Comparison of ENCODE assay signal across 8 cellular contexts in genomic region chr7:26664735-26665420, GRCh38.
DNase-seq lines count a peak whose midpoint lies in the region; ATAC-seq and TF ChIP-seq lines count a peak whose summit lies in the region.

No MANE protein-coding gene starts in this region.

- no peak for TF ChIP-seq RAD21 in Ishikawa (IDR thresholded peaks at IDR 0.05; ENCODE audit: low read depth)

- ATAC-seq in naive thymus-derived CD4-positive, alpha-beta T cell: peak; percentile 81
- ATAC-seq in HG02938 (IDR thresholded peaks at IDR 0.05; ENCODE audit: unreplicated experiment): no peak
- ATAC-seq in GM19324 (IDR thresholded peaks at IDR 0.05; ENCODE audit: low FRiP score, unreplicated experiment): no peak

- H3K27ac Mint-ChIP-seq in naive thymus-derived CD4-positive, alpha-beta T cell: peak overlapping the region in 8 of 9 donors; percentile 6 to 71 (median 8)

- peak overlapping the region; percentile 30 to 84 (median 76) for H3K4me3 Mint-ChIP-seq in naive thymus-derived CD4-positive, alpha-beta T cell

- POLR2A ChIA-PET in naive thymus-derived CD4-positive, alpha-beta T cell (lab: Charles Lee): interaction anchor here (0.5 to 1.3 kb wide), 2 partner anchors 11 to 217 kb away, joined by 3 to 5 read pairs; no protein-coding TSS in a partner anchor

- peaks cover 0 to 23% (median 17%) of the 10 kb centered on the region in 7 donors for H3K4me1 Mint-ChIP-seq in naive thymus-derived CD4-positive, alpha-beta T cell

- H3K4me1 ChIP-seq in naive thymus-derived CD4-positive, alpha-beta T cell (ENCODE audit: control insufficient read depth in 2 of 2, insufficient read depth in 2 of 2, low read length in 2 of 2): peaks cover 0 to 4% of the 10 kb centered on the region in 2 donors

- no peaks in the 10 kb centered on the region for H3K27me3 ChIP-seq in naive thymus-derived CD4-positive, alpha-beta T cell (ENCODE audit: control insufficient read depth in 2 of 2, insufficient read depth in 2 of 2, low read length in 2 of 2)

- H3K4me3 ChIP-seq in naive thymus-derived CD4-positive, alpha-beta T cell (ENCODE audit: low read length): peak overlapping the region; percentile 53

- DNase-seq in Daoy (ENCODE audit: low read depth): peak; percentile 73
- peak; percentile 13 for DNase-seq in activated naive CD4-positive, alpha-beta T cell treated with anti-CD3 and anti-CD28 coated beads, Interleukin-2, amount 50 U/mL, for 16 hours
- DNase-seq in naive thymus-derived CD4-positive, alpha-beta T cell: peak in 7 of 9 donors; percentile 30 to 64 (median 55)
- DNase-seq in NCI-H2171 (lab: John Stamatoyannopoulos, UW): no peak
- DNase-seq in SIG-M5 treated with dmso at 0.1 percent for 504 hours (lab: John Stamatoyannopoulos, UW; ENCODE audit: unreplicated experiment): no peak

- H3K27ac ChIP-seq in naive thymus-derived CD4-positive, alpha-beta T cell (ENCODE audit: low read depth, low read length): no peak overlapping the region

- intact Hi-C loops in naive thymus-derived CD4-positive, alpha-beta T cell (cut with micrococcal nuclease): loop anchor here (5.0 kb wide), 7 partner anchors 163 to 713 kb away; partner anchors contain the start of genes SNX10 (in 2 of the 2), CBX3 (in 1 of the 2) and HNRNPA2B1 (in 1 of the 2)

- no peak for TF ChIP-seq EP300 in Ishikawa (IDR thresholded peaks at IDR 0.05; ENCODE audit: borderline replicate concordance)

- H3K27me3 Mint-ChIP-seq in naive thymus-derived CD4-positive, alpha-beta T cell: peaks cover 0 to 61% (median 0%) of the 10 kb centered on the region in 5 donors

- CTCF ChIA-PET in naive thymus-derived CD4-positive, alpha-beta T cell (lab: Charles Lee): interaction anchor here (0.7 to 4.5 kb wide), 10 partner anchors 15 to 772 kb away, joined by 3 to 17 read pairs (median 6); no protein-coding TSS in a partner anchor

- H3K36me3 Mint-ChIP-seq in naive thymus-derived CD4-positive, alpha-beta T cell: no peaks in the 10 kb centered on the region

- H3K9me3 ChIP-seq in naive thymus-derived CD4-positive, alpha-beta T cell (ENCODE audit: control insufficient read depth in 2 of 3, low read length in 3 of 3): no peaks in the 10 kb centered on the region

- no peaks in the 10 kb centered on the region for H3K9me3 Mint-ChIP-seq in naive thymus-derived CD4-positive, alpha-beta T cell

- no peaks in the 10 kb centered on the region for H3K36me3 ChIP-seq in naive thymus-derived CD4-positive, alpha-beta T cell (ENCODE audit: control insufficient read depth in 2 of 3, insufficient read depth in 3 of 3, low read length in 3 of 3)

TF ChIP-seq in Ishikawa, 13 proteins besides CTCF, POLR2A, EP300 and RAD21:
- no peak for TF ChIP-seq NFIC (IDR thresholded peaks at IDR 0.05)
- no peak for TF ChIP-seq CREB1 (IDR thresholded peaks at IDR 0.05; ENCODE audit: low read depth)
- peak; percentile 64; the same call in 1 of the 2 replicates for TF ChIP-seq CEBPB (IDR thresholded peaks at IDR 0.05)

Comparison
In these comparisons a context has a peak if more than half of its experiments do, and no peak if none do; other contexts are left out.
1. DNase-seq: peak in Daoy (single experiment), activated naive CD4-positive, alpha-beta T cell treated with anti-CD3 and anti-CD28 coated beads, Interleukin-2, amount 50 U/mL, for 16 hours (single experiment) and naive thymus-derived CD4-positive, alpha-beta T cell (7 of 9); none in NCI-H2171 (single experiment) and SIG-M5 treated with dmso at 0.1 percent for 504 hours (single experiment).